ENCODE assay signal across 8 cellular contexts in genomic region chrX:24465524-24465850, GRCh38. TPM values are rescaled to one million over a fixed set of nuclear protein-coding genes. Genes with fewer than 3 reads are reported as not detected.
DNase-seq lines count a peak whose midpoint lies in the region; ATAC-seq and TF ChIP-seq lines count a peak whose summit lies in the region.

No MANE protein-coding gene starts in this region.

- H3K4me1 ChIP-seq in ES-I3 (ENCODE audit: insufficient read depth, low read length) (no peaks in the 10 kb centered on the region; the same call in 1 of the 2 replicates), skeletal muscle tissue (ENCODE audit: control insufficient read depth in 3 of 3, insufficient read depth in 3 of 3, low read length in 3 of 3) (peaks cover 0 to 6% (median 2%) of the 10 kb centered on the region in 3 donors)

- DNase-seq in foreskin fibroblast (peak in 1 of 2 donors; percentile 2), GF-D8 (lab: John Stamatoyannopoulos, UW) (no peak)

- no peak for TF ChIP-seq CTCF in VCaP (conservative IDR thresholded peaks at IDR 0.05)
- TF ChIP-seq CTCF in foreskin fibroblast (IDR thresholded peaks at IDR 0.05; ENCODE audit: low read depth, low read length), result no peak

- H3K9me3 ChIP-seq in ES-I3 (ENCODE audit: control insufficient read depth, insufficient read depth, low read length), result no peaks in the 10 kb centered on the region
- H3K9me3 ChIP-seq in skeletal muscle tissue (ENCODE audit: control insufficient read depth in 3 of 3, low read length in 3 of 3), result no peaks in the 10 kb centered on the region

- H3K4me3 ChIP-seq in foreskin fibroblast (ENCODE audit: low read depth in 1 of 2, low read length in 2 of 2), result peak overlapping the region; percentile 55 to 69
- H3K4me3 ChIP-seq in skeletal muscle tissue (ENCODE audit: low read length in 3 of 3), result peak overlapping the region; percentile 62 to 77 (median 72)

- peak overlapping the region; percentile 95 for H3K9ac ChIP-seq in ES-I3 (ENCODE audit: low read depth, low read length)
- H3K9ac ChIP-seq in skeletal muscle tissue (ENCODE audit: low read depth in 1 of 3, low read length in 3 of 3), result peak overlapping the region; percentile 50 to 82 (median 51)

- H3K36me3 ChIP-seq in ES-I3 (ENCODE audit: insufficient read depth, low read length) (no peaks in the 10 kb centered on the region), skeletal muscle tissue (ENCODE audit: control insufficient read depth in 3 of 3, insufficient read depth in 3 of 3, low read length in 3 of 3) (no peaks in the 10 kb centered on the region)

- ATAC-seq in HG02870 (IDR thresholded peaks at IDR 0.05; ENCODE audit: unreplicated experiment) (peak; percentile 8), GM21717 (IDR thresholded peaks at IDR 0.05; ENCODE audit: unreplicated experiment) (no peak), HG03097 (IDR thresholded peaks at IDR 0.05; ENCODE audit: low FRiP score, unreplicated experiment) (no peak)

- H3K27ac ChIP-seq in VCaP (peak overlapping the region; percentile 62), skeletal muscle tissue (ENCODE audit: low read depth, low read length) (no peak overlapping the region)

- H3K27me3 ChIP-seq in skeletal muscle tissue (ENCODE audit: control insufficient read depth in 3 of 3, insufficient read depth in 3 of 3, low read length in 3 of 3), result no peaks in the 10 kb centered on the region

RNA-seq across cellular contexts. Expression of gene PDK3, which starts 0.4 kb away (rescaled TPM):
- 7.8 TPM for total RNA-seq in skeletal muscle tissue
